Comparison of ENCODE assay signal across 9 cellular contexts in the genomic region with DNA sequence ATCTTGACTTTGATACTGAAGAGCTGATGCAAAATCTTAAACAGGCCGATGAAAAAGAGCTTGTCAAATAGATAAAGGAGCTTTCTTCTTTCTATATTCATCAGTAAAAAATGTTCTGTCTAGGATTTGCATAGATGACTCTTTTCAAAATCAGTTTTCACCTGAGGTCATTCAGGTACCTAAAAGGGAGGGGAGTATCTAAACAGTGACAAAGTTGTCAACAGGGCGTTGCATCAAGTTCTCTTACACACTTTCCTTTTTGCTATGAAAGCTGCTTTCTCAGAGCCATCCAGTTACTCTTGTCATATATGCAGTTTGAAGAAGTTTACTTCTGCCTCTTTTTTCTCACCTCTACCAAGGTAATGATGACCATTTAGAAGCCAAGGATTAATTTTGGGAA.
DNase-seq lines count a peak whose midpoint lies in the region; ATAC-seq, FAIRE-seq and TF ChIP-seq lines count a peak whose summit lies in the region.
"Had no signal": no experiment of that assay in that cellular context is flagged by ENCODE, and none has a peak within 500 bp of the region (broad histone marks: within the 10 kb centered on the region; RNA-seq: fewer than 3 reads in every experiment).

No MANE protein-coding gene starts in this region.

- H3K4me3 ChIP-seq in HepG2 (replicated peaks in 1 of 3; ENCODE audit: insufficient read depth in 1 of 3, low read depth in 2 of 3, low read length in 3 of 3): no peak overlapping the region

- no peak for TF ChIP-seq CTCF in HepG2 (CRISPR knock-in tag; IDR thresholded peaks at IDR 0.05)

- intact Hi-C loops in HepG2 (cut with micrococcal nuclease; ENCODE audit: unreplicated experiment): no loop called here

- TF ChIP-seq POLR2A in GM18505 (IDR thresholded peaks at IDR 0.05; ENCODE audit: borderline replicate concordance, extremely low read depth, insufficient read depth, insufficient read length) (no peak), HepG2 (IDR thresholded peaks at IDR 0.05; ENCODE audit: insufficient read depth in 1 of 2, low read depth in 2 of 2, low read length in 2 of 2) (no peak)

- peaks cover 20% of the 10 kb centered on the region for H3K4me1 ChIP-seq in HepG2 (ENCODE audit: insufficient read depth, low read length)

- WGBS in HepG2 (ENCODE audit: low lambda C conversion rate): 89% methylated on average over 2 of the region's 2 CpGs

- DNase-seq in HepG2 (ENCODE audit: low spot score): no peak
- no peak for DNase-seq in NCI-H1694 treated with DMSO at 0.1 percent for 48 hours (lab: John Stamatoyannopoulos, UW)
- DNase-seq in OCI-M2 (lab: John Stamatoyannopoulos, UW; ENCODE audit: unreplicated experiment): no peak
- DNase-seq: NCI-H1417 treated with DMSO at 0.1 percent for 48 hours, T-helper 1 cell had no signal

- in situ Hi-C loops in HepG2 (cut with HindIII; ENCODE audit: extremely low pct_ligation_motif_present, low pct_unique_long_range_greater_than_20kb): no loop called here

- no peaks in the 10 kb centered on the region for H3K9me3 ChIP-seq in HepG2 (ENCODE audit: low read length)

- ATAC-seq in GM18505 (IDR thresholded peaks at IDR 0.05; ENCODE audit: unreplicated experiment) (peak; percentile 51), GM19452 (IDR thresholded peaks at IDR 0.05; ENCODE audit: unreplicated experiment) (peak; percentile 44), HG03520 (IDR thresholded peaks at IDR 0.05; ENCODE audit: unreplicated experiment) (peak; percentile 39), HepG2 (no peak), HG03025 (IDR thresholded peaks at IDR 0.05; ENCODE audit: low FRiP score, unreplicated experiment) (no peak)

- H3K27ac ChIP-seq in HepG2 (ENCODE audit: extremely low read length, insufficient read depth, low read length): peak overlapping the region; percentile 19

- BruUV-seq in HepG2 (replicated peaks; lab: Mats Ljungman, UMichigan): no TSS peak

- H3K27me3 ChIP-seq in HepG2 (ENCODE audit: control insufficient read depth in 1 of 2, insufficient read depth in 2 of 2, low read length in 2 of 2): no peaks in the 10 kb centered on the region

- TF ChIP-seq RAD21 in HepG2 (CRISPR knock-in tag; IDR thresholded peaks at IDR 0.05): no peak

- H4K20me1 ChIP-seq in HepG2 (ENCODE audit: insufficient read depth, low read length): 0 out of 2 replicates have a peak, but pooled peaks cover 4% of the 10 kb centered on the region

- H2AFZ ChIP-seq in HepG2 (ENCODE audit: low read length): no peak overlapping the region

- no peak overlapping the region for H3K9ac ChIP-seq in HepG2 (ENCODE audit: insufficient read depth, low read depth, low read length)

- TF ChIP-seq EP300 in HepG2 (IDR thresholded peaks at IDR 0.05; ENCODE audit: low read depth in 2 of 2, low read length in 2 of 2) (no peak), HepG2 (CRISPR knock-in tag; IDR thresholded peaks at IDR 0.05; ENCODE audit: borderline replicate concordance) (no peak)

- peaks cover 33% of the 10 kb centered on the region for H3K79me2 ChIP-seq in HepG2 (ENCODE audit: insufficient read depth, low read length)

- no peak overlapping the region for H3K4me2 ChIP-seq in HepG2 (ENCODE audit: low read depth, low read length)

- no peak for FAIRE-seq in HepG2 (lab: Jason Lieb, UNC)

- CTCF ChIA-PET in HepG2 (lab: Yijun Ruan, JAX; ENCODE audit: low intra/inter-chr PET ratio, low total read pairs): no interaction called here

- no peaks in the 10 kb centered on the region for H3K36me3 ChIP-seq in HepG2 (replicated peaks in 1 of 2; ENCODE audit: control insufficient read depth in 1 of 2, insufficient read depth in 2 of 2, low read length in 2 of 2)

- POLR2A ChIA-PET in HepG2 (lab: Yijun Ruan, JAX): interaction anchor here (0.8 kb wide), 1 partner anchor 28 kb away, joined by 3 read pairs; no protein-coding TSS in a partner anchor

TF ChIP-seq in HepG2, 621 proteins besides CTCF, POLR2A, EP300 and RAD21:
- no peak for TF ChIP-seq ARID4A (CRISPR knock-in tag; IDR thresholded peaks at IDR 0.05; ENCODE audit: borderline replicate concordance)
- no peak for TF ChIP-seq USF2 (IDR thresholded peaks at IDR 0.05; ENCODE audit: low read depth, low read length)
- TF ChIP-seq USF2 (CRISPR knock-in tag; IDR thresholded peaks at IDR 0.05; ENCODE audit: borderline replicate concordance): no peak
- no peak for TF ChIP-seq ZNF577 (CRISPR knock-in tag; IDR thresholded peaks at IDR 0.05; ENCODE audit: borderline replicate concordance, low read depth)
- TF ChIP-seq HNRNPLL (IDR thresholded peaks at IDR 0.05; ENCODE audit: low read depth, low read length, poor library complexity, severe bottlenecking): no peak
- TF ChIP-seq ZNF777 (CRISPR knock-in tag; IDR thresholded peaks at IDR 0.05): no peak
- TF ChIP-seq ZNF788 (CRISPR knock-in tag; IDR thresholded peaks at IDR 0.05; ENCODE audit: borderline replicate concordance): no peak
- no peak for TF ChIP-seq ZFP36L2 (CRISPR knock-in tag; IDR thresholded peaks at IDR 0.05)
- TF ChIP-seq MAFG (CRISPR knock-in tag; IDR thresholded peaks at IDR 0.05): no peak
- TF ChIP-seq TCF7L2 (IDR thresholded peaks at IDR 0.05; ENCODE audit: low read depth, low read length): no peak
- no peak for TF ChIP-seq KDM3A (CRISPR knock-in tag; IDR thresholded peaks at IDR 0.05; ENCODE audit: low read depth)
- no peak for TF ChIP-seq ZNF34 (CRISPR knock-in tag; IDR thresholded peaks at IDR 0.05; ENCODE audit: borderline replicate concordance)

Comparison
In these comparisons a context has a peak if more than half of its experiments do, and no peak if none do; other contexts are left out.
1. ATAC-seq: peak in GM18505 (single experiment), GM19452 (single experiment) and HG03520 (single experiment); none in HepG2 (single experiment) and HG03025 (single experiment).